6 cellular contexts compared by ENCODE assay signal in genomic region chr17:31484821-31485220, GRCh38.
"Had no signal": no experiment of that assay in that cellular context is flagged by ENCODE, and none has a peak within 500 bp of the region (broad histone marks: within the 10 kb centered on the region; RNA-seq: fewer than 3 reads in every experiment).

No MANE protein-coding gene starts in this region.

- H3K27ac ChIP-seq: HL-60 had no signal

- ATAC-seq: GM23338, HepG2 had no signal

- H3K4me3 Mint-ChIP-seq: GM23338, H9 had no signal

- H3K27me3 Mint-ChIP-seq: IgD-negative memory B cell had no signal

- H3K4me3 ChIP-seq: GM23338 had no signal

- H2AFZ ChIP-seq: GM23338 had no signal

- H3K4me2 ChIP-seq: GM23338 had no signal

- H3K9me3 Mint-ChIP-seq: GM23338, H9, IgD-negative memory B cell had no signal

- H3K27ac Mint-ChIP-seq: GM23338 had no signal

- H3K36me3 Mint-ChIP-seq: IgD-negative memory B cell had no signal

- DNase-seq: H9, HCEC 1CT had no signal
